In the genomic region with DNA sequence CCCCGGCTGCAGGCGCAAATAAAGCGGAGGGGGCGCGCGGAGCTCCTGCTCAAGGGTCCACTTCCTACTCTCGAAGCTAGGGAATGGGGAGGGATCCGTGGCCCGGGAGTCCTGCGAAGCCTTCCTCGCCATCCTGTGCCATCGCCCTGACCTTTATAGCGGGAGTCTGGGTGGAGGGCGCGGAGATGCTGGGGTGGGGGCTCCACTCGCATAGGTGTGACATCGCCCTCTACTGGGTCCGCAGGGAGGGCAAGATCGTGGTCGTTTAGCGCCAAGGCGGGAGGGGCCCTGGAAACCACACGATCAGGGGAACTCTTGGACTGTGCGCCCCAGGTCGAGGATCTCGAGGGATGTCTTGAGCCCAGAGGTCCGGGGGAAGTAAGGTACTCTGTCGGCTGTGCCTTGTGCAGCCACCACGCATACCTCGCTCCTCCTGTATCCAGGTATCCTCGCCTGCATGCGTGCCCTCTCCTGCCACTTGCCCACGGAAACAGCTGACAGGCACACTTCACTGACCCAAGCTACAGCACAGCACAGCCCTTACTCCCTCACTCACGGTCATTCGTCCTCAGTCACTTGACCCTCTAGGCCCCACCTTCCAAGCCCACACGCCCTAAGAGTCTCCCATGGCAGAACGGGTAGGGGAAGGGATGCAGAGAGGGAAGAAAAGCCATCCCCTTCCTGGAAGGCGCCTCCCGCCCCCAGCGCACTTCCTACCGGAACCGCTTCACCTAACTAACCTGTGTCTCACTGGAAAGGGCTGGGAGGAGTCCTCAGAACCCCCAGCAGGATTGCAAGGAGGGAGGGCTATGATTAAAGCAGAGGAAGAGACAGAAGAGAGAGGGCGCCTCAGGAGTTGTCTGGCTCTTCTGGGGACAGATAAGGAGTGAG, we compare ENCODE assay signal across 8 cellular contexts. TPM values are rescaled to one million over a fixed set of nuclear protein-coding genes. Genes with fewer than 3 reads are reported as not detected.
A peak's percentile ranks its signal among the peaks of the same experiment; 100 is the strongest.
DNase-seq lines count a peak whose midpoint lies in the region; ATAC-seq and TF ChIP-seq lines count a peak whose summit lies in the region.

No MANE protein-coding gene starts in this region.

- no peaks in the 10 kb centered on the region for H3F3A ChIP-seq in Loucy (ENCODE audit: low read depth)

- no peaks in the 10 kb centered on the region for H3K9me2 ChIP-seq in Loucy (replicated peaks; ENCODE audit: low read depth, low read length)

- H3K36me3 ChIP-seq in Loucy (ENCODE audit: insufficient read depth, low read length) (no peaks in the 10 kb centered on the region), endodermal cell (ENCODE audit: control insufficient read depth, insufficient read depth, low read length) (peaks cover 22% of the 10 kb centered on the region)

- 0 out of 2 replicates have a peak overlapping the region, but pooled peaks have one; percentile 73 for H2AFZ ChIP-seq in Loucy (ENCODE audit: low read length)

- peak; percentile 55 to 56 for ATAC-seq in naive thymus-derived CD8-positive, alpha-beta T cell
- ATAC-seq in HG03571 (IDR thresholded peaks at IDR 0.05; ENCODE audit: unreplicated experiment), result no peak

- H3K27me3 Mint-ChIP-seq in endodermal cell (ENCODE audit: insufficient read depth), result peaks cover 8% of the 10 kb centered on the region
- peaks cover 11 to 37% (median 24%) of the 10 kb centered on the region in 5 donors for H3K27me3 Mint-ChIP-seq in naive thymus-derived CD8-positive, alpha-beta T cell

- peak overlapping the region; percentile 47 for H3K4me2 ChIP-seq in Loucy (ENCODE audit: low read depth, low read length, poor library complexity, severe bottlenecking)

- DNase-seq in AG04450 (ENCODE audit: low read depth, low spot score) (no peak), endodermal cell (peak; percentile 88), T-helper 2 cell (no peak), NCI-H2107 treated with DMSO at 0.1 percent for 48 hours (lab: John Stamatoyannopoulos, UW; ENCODE audit: unreplicated experiment) (no peak), T-helper 9 cell (no peak)
- no peak for DNase-seq in naive thymus-derived CD8-positive, alpha-beta T cell

- H4K20me1 ChIP-seq in Loucy (ENCODE audit: insufficient read depth, low read length, poor library complexity, severe bottlenecking), result no peaks in the 10 kb centered on the region

- POLR2A ChIA-PET in AG04450 (lab: Yijun Ruan, JAX), result interaction anchor here (2.0 kb wide), 1 partner anchor 23 kb away, joined by 8 read pairs; the partner anchor contains the start of gene EPHB3
- POLR2A ChIA-PET in naive thymus-derived CD8-positive, alpha-beta T cell (lab: Charles Lee), result interaction anchor here (0.7 to 1.0 kb wide), 3 partner anchors 8 to 112 kb away, joined by 3 read pairs; no protein-coding TSS in a partner anchor

- H3K4me1 ChIP-seq in Loucy (ENCODE audit: insufficient read depth, low read length, poor library complexity, severe bottlenecking) (no peaks in the 10 kb centered on the region), endodermal cell (ENCODE audit: control insufficient read depth, insufficient read depth, low read length) (peaks cover 29% of the 10 kb centered on the region)

- peaks cover 12% of the 10 kb centered on the region for H3K27me3 ChIP-seq in AG04450 (ENCODE audit: control insufficient read depth, insufficient read depth, low read length)
- H3K27me3 ChIP-seq in Loucy (ENCODE audit: insufficient read depth, low read length, poor library complexity, severe bottlenecking), result no peaks in the 10 kb centered on the region
- H3K27me3 ChIP-seq in endodermal cell (ENCODE audit: control insufficient read depth, insufficient read depth, low read length, poor library complexity, severe bottlenecking), result no peaks in the 10 kb centered on the region

- CTCF ChIA-PET in AG04450 (lab: Charles Lee), result interaction anchor here (1.0 kb wide), 1 partner anchor 143 kb away, joined by 8 read pairs; no protein-coding TSS in a partner anchor

- H3K36me3 Mint-ChIP-seq in endodermal cell (ENCODE audit: low read depth), result peaks cover 21% of the 10 kb centered on the region
- H3K36me3 Mint-ChIP-seq in naive thymus-derived CD8-positive, alpha-beta T cell, result peaks cover 0 to 4% (median 2%) of the 10 kb centered on the region in 3 donors

- no peak overlapping the region for H3K27ac ChIP-seq in AG04450 (ENCODE audit: low read depth, low read length)
- no peak overlapping the region for H3K27ac ChIP-seq in endodermal cell (ENCODE audit: low read depth, low read length)

- peak overlapping the region; percentile 75 for H3K27ac Mint-ChIP-seq in endodermal cell
- peak overlapping the region in 2 of 10 donors; percentile 38 to 69 for H3K27ac Mint-ChIP-seq in naive thymus-derived CD8-positive, alpha-beta T cell

- no peaks in the 10 kb centered on the region for H3K9me3 Mint-ChIP-seq in endodermal cell
- H3K9me3 Mint-ChIP-seq in naive thymus-derived CD8-positive, alpha-beta T cell, result no peaks in the 10 kb centered on the region

- peak overlapping the region; percentile 53 for H3K4me3 Mint-ChIP-seq in endodermal cell
- H3K4me3 Mint-ChIP-seq in naive thymus-derived CD8-positive, alpha-beta T cell, result peak overlapping the region; percentile 20 to 77 (median 54)

- 7 to 9% methylated on average over 26 to 43 of the region's 43 CpGs for WGBS in endodermal cell (ENCODE audit: insufficient coverage in 1 of 2, insufficient read length in 1 of 2), 2 experiments

- H3K4me3 ChIP-seq in AG04450 (ENCODE audit: low read depth, low read length) (0 out of 2 replicates have a peak overlapping the region, but pooled peaks have one; percentile 20), Loucy (ENCODE audit: low read length, poor library complexity, severe bottlenecking) (no peak overlapping the region), endodermal cell (ENCODE audit: low read length) (peak overlapping the region; percentile 76)

- TF ChIP-seq CTCF in AG04450 (IDR thresholded peaks at IDR 0.05; ENCODE audit: low read depth, low read length), result peak; percentile 29
- peak; percentile 48 for TF ChIP-seq CTCF in Loucy (conservative IDR thresholded peaks at IDR 0.05; ENCODE audit: low read length)
- peak; percentile 55 for TF ChIP-seq CTCF in endodermal cell (conservative IDR thresholded peaks at IDR 0.05)

- H3K9ac ChIP-seq in Loucy (ENCODE audit: low read depth, low read length, poor library complexity, severe bottlenecking), result no peak overlapping the region
- peak overlapping the region; percentile 34 for H3K9ac ChIP-seq in endodermal cell (ENCODE audit: extremely low read depth, low read length, poor library complexity, severe bottlenecking)

- H3K9me3 ChIP-seq in AG04450 (ENCODE audit: control insufficient read depth, insufficient read depth, low read length) (no peaks in the 10 kb centered on the region; the same call in 1 of the 2 replicates), Loucy (ENCODE audit: insufficient read depth, low read depth, low read length) (no peaks in the 10 kb centered on the region), endodermal cell (ENCODE audit: control insufficient read depth, low read length) (no peaks in the 10 kb centered on the region)

- H3K4me1 Mint-ChIP-seq in endodermal cell, result peaks cover 28% of the 10 kb centered on the region
- H3K4me1 Mint-ChIP-seq in naive thymus-derived CD8-positive, alpha-beta T cell, result peaks cover 7 to 17% (median 11%) of the 10 kb centered on the region in 4 donors

- no peaks in the 10 kb centered on the region for H3K79me2 ChIP-seq in Loucy (ENCODE audit: insufficient read depth, low read length)

RNA-seq across cellular contexts. Expression of gene EPHB3, which starts 22.7 kb away (rescaled TPM):
- polyA plus RNA-seq in AG04450 (2011; rRNA removed), result 1.9 TPM in 2 replicates
- 5.9 and 6.5 TPM in 2 replicates for polyA minus RNA-seq in AG04450 (2011; rRNA and poly(A)+ RNA removed)
- 10 to 100 TPM; 32.7 to 36.9 TPM for total RNA-seq in endodermal cell
- 22.3 TPM for polyA plus RNA-seq in endodermal cell (2013, experiment 1 of 2)
- polyA plus RNA-seq in endodermal cell (2013, experiment 2 of 2), result 23.5 TPM
- not detected for total RNA-seq in naive thymus-derived CD8-positive, alpha-beta T cell
- under 1 TPM; 0.23 to 0.59 (median 0.55) TPM for polyA plus RNA-seq in naive thymus-derived CD8-positive, alpha-beta T cell

Comparison
In these comparisons a context has a peak if more than half of its experiments do, and no peak if none do; other contexts are left out.
1. RNA of gene EPHB3, which starts 22.7 kb away (total RNA-seq): 32.7 to 36.9 TPM in endodermal cell; not detected in naive thymus-derived CD8-positive, alpha-beta T cell; every median in the first group is over 10 times any median in the second.
2. Peak in every context shown above with its lines, with median percentiles within 50 percentile points of each other: CTCF ChIP-seq.